Comparison of ENCODE assay signal across 23 cellular contexts in genomic region chrX:103556941-103557340, GRCh38. TPM values are rescaled to one million over a fixed set of nuclear protein-coding genes. Genes with fewer than 3 reads are reported as not detected.
DNase-seq lines count a peak whose midpoint lies in the region; ATAC-seq, FAIRE-seq and TF ChIP-seq lines count a peak whose summit lies in the region.
"Had no signal": no experiment of that assay in that cellular context is flagged by ENCODE, and none has a peak within 500 bp of the region (broad histone marks: within the 10 kb centered on the region; RNA-seq: fewer than 3 reads in every experiment).

No MANE protein-coding gene starts in this region.

- CTCF ChIA-PET in PC-3 (lab: Charles Lee) (no interaction called here), HepG2 (lab: Yijun Ruan, JAX; ENCODE audit: low intra/inter-chr PET ratio, low total read pairs) (no interaction called here)

- H4K91ac ChIP-seq in neuronal stem cell (ENCODE audit: low read depth, low read length, poor library complexity): no peak overlapping the region

- H3K4me2 ChIP-seq in PC-3 (ENCODE audit: low read length) (no peak overlapping the region), HepG2 (ENCODE audit: low read depth, low read length) (no peak overlapping the region), neuronal stem cell (ENCODE audit: insufficient read depth, low read length, poor library complexity, severe bottlenecking) (no peak overlapping the region)

- H3K4me3 ChIP-seq in PC-3 (ENCODE audit: low read length): no peak overlapping the region
- no peak overlapping the region for H3K4me3 ChIP-seq in HepG2 (replicated peaks in 1 of 3; ENCODE audit: insufficient read depth in 1 of 3, low read depth in 2 of 3, low read length in 3 of 3)
- no peak overlapping the region for H3K4me3 ChIP-seq in neuronal stem cell (ENCODE audit: low read length in 2 of 2)
- H3K4me3 ChIP-seq: adrenal gland, breast epithelium, heart right ventricle, MG63, tibial nerve had no signal

- no peak overlapping the region for H3K18ac ChIP-seq in neuronal stem cell (ENCODE audit: low read length)

- DNase-seq in DMS79 (lab: John Stamatoyannopoulos, UW) (peak; percentile 31), NCI-H187 treated with DMSO at 0.1 percent for 48 hours (lab: John Stamatoyannopoulos, UW) (peak; percentile 1), PC-3 (peak; percentile 32), HepG2 (ENCODE audit: low spot score) (peak; percentile 1), NCI-H2227 treated with DMSO at 0.1 percent for 48 hours (lab: John Stamatoyannopoulos, UW) (no peak), neuronal stem cell (ENCODE audit: low spot score) (no peak)
- DNase-seq: activated CD4-positive, alpha-beta T cell treated with anti-CD3 and anti-CD28 coated beads, Interleukin-2, amount 50 U/mL, for 4 hours; activated gamma-delta T cell; adrenal gland; cortex of kidney; HCEC 1CT; heart right ventricle; immature natural killer cell; left ventricle myocardium superior; MG63; NCI-H82; stimulated activated CD4-positive, alpha-beta T cell treated with anti-CD3 and anti-CD28 coated beads, Interleukin-4, amount 100 ng/mL, for 1 hour had no signal

- TF ChIP-seq POLR2A in HepG2 (IDR thresholded peaks at IDR 0.05; ENCODE audit: insufficient read depth in 1 of 2, low read depth in 2 of 2, low read length in 2 of 2): no peak

- H3K79me2 ChIP-seq in PC-3 (ENCODE audit: low read length) (no peaks in the 10 kb centered on the region), HepG2 (ENCODE audit: insufficient read depth, low read length) (no peaks in the 10 kb centered on the region)

- TF ChIP-seq RAD21 in HepG2 (CRISPR knock-in tag; IDR thresholded peaks at IDR 0.05): no peak

- H3K9me3 ChIP-seq in PC-3 (ENCODE audit: low read length): no peaks in the 10 kb centered on the region
- no peaks in the 10 kb centered on the region for H3K9me3 ChIP-seq in HepG2 (ENCODE audit: low read length)
- H3K9me3 ChIP-seq in neuronal stem cell (replicated peaks in 1 of 2; ENCODE audit: control insufficient read depth in 2 of 2, insufficient read depth in 1 of 2, low read depth in 1 of 2, low read length in 2 of 2): no peaks in the 10 kb centered on the region
- H3K9me3 ChIP-seq: adrenal gland, breast epithelium, heart right ventricle, MG63, tibial nerve had no signal

- WGBS in HepG2 (ENCODE audit: low lambda C conversion rate): 100% methylated on average over 1 of the region's 1 CpG
- WGBS in neuronal stem cell (ENCODE audit: extremely low coverage in 2 of 2, insufficient read length in 2 of 2, insufficient replicate concordance in 1 of 2), 2 donors: no CpG with 5 or more reads among the region's 1 CpG

- FAIRE-seq in HepG2 (lab: Jason Lieb, UNC): no peak
- FAIRE-seq: endothelial cell of umbilical vein had no signal

- H3F3A ChIP-seq in PC-3 (ENCODE audit: low read length, unreplicated experiment): no peaks in the 10 kb centered on the region

- no peaks in the 10 kb centered on the region for H3K4me1 ChIP-seq in PC-3 (ENCODE audit: insufficient read depth, low read length)
- H3K4me1 ChIP-seq in HepG2 (ENCODE audit: insufficient read depth, low read length): peaks cover 10% of the 10 kb centered on the region
- H3K4me1 ChIP-seq in neuronal stem cell (ENCODE audit: control insufficient read depth in 2 of 2, insufficient read depth in 1 of 2, low read depth in 1 of 2, low read length in 2 of 2): peaks cover 0 to 3% of the 10 kb centered on the region in 2 donors
- H3K4me1 ChIP-seq: adrenal gland, breast epithelium, tibial nerve had no signal

- ATAC-seq in PC-3 (0 out of 2 replicates have a peak, but pooled peaks have one; percentile 48), HepG2 (no peak), HG03354 (IDR thresholded peaks at IDR 0.05; ENCODE audit: poor library complexity, severe bottlenecking, unreplicated experiment) (no peak)
- ATAC-seq: heart right ventricle, left ventricle myocardium superior, Panc1 had no signal

- no TSS peak for BruUV-seq in PC-3 (replicated peaks; lab: Mats Ljungman, UMichigan)
- BruUV-seq in HepG2 (replicated peaks; lab: Mats Ljungman, UMichigan): no TSS peak

- H2AFZ ChIP-seq in PC-3 (ENCODE audit: low read length) (no peak overlapping the region), HepG2 (ENCODE audit: low read length) (no peak overlapping the region), neuronal stem cell (ENCODE audit: low read length) (no peak overlapping the region)

- no peak overlapping the region for H3K14ac ChIP-seq in neuronal stem cell (ENCODE audit: low read length)

- H3K9me2 ChIP-seq in PC-3 (replicated peaks; ENCODE audit: low read length): no peaks in the 10 kb centered on the region

- TF ChIP-seq EP300 in HepG2 (IDR thresholded peaks at IDR 0.05; ENCODE audit: low read depth in 2 of 2, low read length in 2 of 2) (no peak), HepG2 (CRISPR knock-in tag; IDR thresholded peaks at IDR 0.05; ENCODE audit: borderline replicate concordance) (no peak)

- POLR2A ChIA-PET in PC-3 (lab: Charles Lee; ENCODE audit: unreplicated experiment) (no interaction called here), HepG2 (lab: Yijun Ruan, JAX) (no interaction called here)

- H3K27ac ChIP-seq in PC-3 (ENCODE audit: low read length) (no peak overlapping the region), HepG2 (ENCODE audit: extremely low read length, insufficient read depth, low read length) (no peak overlapping the region), neuronal stem cell (replicated peaks; ENCODE audit: low read length) (no peak overlapping the region)
- H3K27ac ChIP-seq: adrenal gland, breast epithelium, heart right ventricle, tibial nerve had no signal

- H2AK5ac ChIP-seq in neuronal stem cell (ENCODE audit: low read depth, low read length): no peak overlapping the region

- no peak for TF ChIP-seq CTCF in PC-3 (conservative IDR thresholded peaks at IDR 0.05; ENCODE audit: low read depth, low read length)
- no peak for TF ChIP-seq CTCF in HepG2 (CRISPR knock-in tag; IDR thresholded peaks at IDR 0.05)

- no peak overlapping the region for H2BK5ac ChIP-seq in neuronal stem cell (ENCODE audit: low read length)

- H3K9ac ChIP-seq in PC-3 (ENCODE audit: low read length) (no peak overlapping the region), HepG2 (ENCODE audit: insufficient read depth, low read depth, low read length) (no peak overlapping the region), neuronal stem cell (ENCODE audit: low read depth, low read length, poor library complexity) (no peak overlapping the region)

- no peak overlapping the region for H3K23ac ChIP-seq in neuronal stem cell (ENCODE audit: low read depth, low read length, poor library complexity)

- no peak overlapping the region for H2BK15ac ChIP-seq in neuronal stem cell (ENCODE audit: low read length)

- no peaks in the 10 kb centered on the region for H3K79me1 ChIP-seq in neuronal stem cell (ENCODE audit: low read depth, low read length)

- intact Hi-C loops in PC-3 (cut with micrococcal nuclease) (no loop called here), HepG2 (cut with micrococcal nuclease; ENCODE audit: unreplicated experiment) (no loop called here)

- H3K4ac ChIP-seq in neuronal stem cell (ENCODE audit: low read length): no peak overlapping the region

- H4K8ac ChIP-seq in neuronal stem cell (ENCODE audit: low read depth, low read length): no peak overlapping the region

- H3K27me3 ChIP-seq in PC-3 (ENCODE audit: low read length): no peaks in the 10 kb centered on the region
- H3K27me3 ChIP-seq in HepG2 (ENCODE audit: control insufficient read depth in 1 of 2, insufficient read depth in 2 of 2, low read length in 2 of 2): no peaks in the 10 kb centered on the region
- H3K27me3 ChIP-seq in neuronal stem cell (ENCODE audit: control insufficient read depth in 3 of 3, insufficient read depth in 3 of 3, low read depth in 1 of 3, low read length in 3 of 3): no peaks in the 10 kb centered on the region
- H3K27me3 ChIP-seq: MG63 had no signal

- H3K36me3 ChIP-seq in PC-3 (ENCODE audit: low read depth, low read length) (no peaks in the 10 kb centered on the region), HepG2 (replicated peaks in 1 of 2; ENCODE audit: control insufficient read depth in 1 of 2, insufficient read depth in 2 of 2, low read length in 2 of 2) (no peaks in the 10 kb centered on the region), neuronal stem cell (replicated peaks in 1 of 2; ENCODE audit: control insufficient read depth in 2 of 2, insufficient read depth in 2 of 2, low read length in 2 of 2) (no peaks in the 10 kb centered on the region)
- H3K36me3 ChIP-seq: adrenal gland, breast epithelium, heart right ventricle, MG63, tibial nerve had no signal

- H4K20me1 ChIP-seq in PC-3 (ENCODE audit: low read length) (no peaks in the 10 kb centered on the region), HepG2 (ENCODE audit: insufficient read depth, low read length) (no peaks in the 10 kb centered on the region)

- no peak overlapping the region for H2BK12ac ChIP-seq in neuronal stem cell (ENCODE audit: low read length)

- H2BK120ac ChIP-seq in neuronal stem cell (ENCODE audit: low read depth, low read length): no peak overlapping the region

- in situ Hi-C loops in HepG2 (cut with HindIII; ENCODE audit: extremely low pct_ligation_motif_present, low pct_unique_long_range_greater_than_20kb): no loop called here

RNA-seq across cellular contexts. Expression of gene TCEAL4, which starts 28.4 kb away (rescaled TPM):
- total RNA-seq in PC-3 (2014; rRNA removed) (29.8 and 40.8 TPM in 2 replicates), HepG2 (2016; rRNA removed; fragmentation: Illumina TruSeq; extraction: Trizol) (31.0 and 36.1 TPM in 2 replicates)
- 13.0 and 14.9 TPM in 2 replicates for total RNA-seq in HepG2 (2016; cell fraction: cytosol; rRNA removed; fragmentation: Illumina TruSeq; extraction: Trizol; ENCODE audit: low read depth)
- total RNA-seq in HepG2 (2016; cell fraction: insoluble cytoplasmic fraction; rRNA removed; fragmentation: Illumina TruSeq; extraction: Trizol): 31.3 and 40.7 TPM in 2 replicates
- 13.2 and 13.9 TPM in 2 replicates for total RNA-seq in HepG2 (2016; cell fraction: membrane; rRNA removed; fragmentation: Illumina TruSeq; extraction: Trizol)
- total RNA-seq in HepG2 (2016; cell fraction: nucleus; rRNA removed; fragmentation: Illumina TruSeq; extraction: Trizol): 14.6 TPM in 2 replicates
- 12.6 and 13.3 TPM in 2 replicates for polyA plus RNA-seq in HepG2 (2011; rRNA removed)
- 6.5 and 10.6 TPM in 2 replicates for polyA plus RNA-seq in HepG2 (2011; cell fraction: cytosol; rRNA removed)
- polyA plus RNA-seq in HepG2 (2011; cell fraction: nucleus; rRNA removed): 8.1 and 10.6 TPM in 2 replicates
- 36.2 and 51.2 TPM in 2 replicates for polyA plus RNA-seq in HepG2 (2012)
- 10.2 and 12.2 TPM in 2 replicates for polyA plus RNA-seq in HepG2 (2016; cell fraction: cytosol; fragmentation: Illumina TruSeq; extraction: Trizol; ENCODE audit: low read depth)
- polyA plus RNA-seq in HepG2 (2016; cell fraction: insoluble cytoplasmic fraction; fragmentation: Illumina TruSeq; extraction: Trizol; ENCODE audit: low read depth): 66.3 and 74.1 TPM in 2 replicates
- 12.4 and 16.1 TPM in 2 replicates for polyA plus RNA-seq in HepG2 (2016; cell fraction: membrane; fragmentation: Illumina TruSeq; extraction: Trizol; ENCODE audit: low read depth)
- polyA plus RNA-seq in HepG2 (2016; cell fraction: nucleus; fragmentation: Illumina TruSeq; extraction: Trizol; ENCODE audit: insufficient read depth, low read depth): 43.6 and 49.8 TPM in 2 replicates
- polyA minus RNA-seq in HepG2 (2011; rRNA and poly(A)+ RNA removed; ENCODE audit: low replicate concordance): 3.5 and 13.0 TPM in 2 replicates
- polyA minus RNA-seq in HepG2 (2011; cell fraction: cytosol; rRNA and poly(A)+ RNA removed): 5.4 and 6.7 TPM in 2 replicates
- polyA minus RNA-seq in HepG2 (2011; cell fraction: nucleus; rRNA and poly(A)+ RNA removed): 7.1 and 8.2 TPM in 2 replicates
- polyA plus RNA-seq in neuronal stem cell (2013, experiment 1 of 2): 81.0 TPM
- 83.3 TPM for polyA plus RNA-seq in neuronal stem cell (2013, experiment 2 of 2)

RNA-seq across cellular contexts. Expression of gene RAB40A, which starts 37.7 kb away (rescaled TPM):
- total RNA-seq in PC-3 (2014; rRNA removed) (0.04 TPM in 1 of 2 replicates, not detected in the other), HepG2 (2016; rRNA removed; fragmentation: Illumina TruSeq; extraction: Trizol) (not detected in 2 replicates)
- total RNA-seq in HepG2 (2016; cell fraction: cytosol; rRNA removed; fragmentation: Illumina TruSeq; extraction: Trizol; ENCODE audit: low read depth): not detected in 2 replicates
- not detected in 2 replicates for total RNA-seq in HepG2 (2016; cell fraction: insoluble cytoplasmic fraction; rRNA removed; fragmentation: Illumina TruSeq; extraction: Trizol)
- not detected in 2 replicates for total RNA-seq in HepG2 (2016; cell fraction: membrane; rRNA removed; fragmentation: Illumina TruSeq; extraction: Trizol)
- not detected in 2 replicates for total RNA-seq in HepG2 (2016; cell fraction: nucleus; rRNA removed; fragmentation: Illumina TruSeq; extraction: Trizol)
- polyA plus RNA-seq in HepG2 (2011; rRNA removed): 0.08 and 0.11 TPM in 2 replicates
- 0.04 and 0.05 TPM in 2 replicates for polyA plus RNA-seq in HepG2 (2011; cell fraction: cytosol; rRNA removed)
- polyA plus RNA-seq in HepG2 (2011; cell fraction: nucleus; rRNA removed): 0.40 and 0.80 TPM in 2 replicates
- 0.07 and 0.17 TPM in 2 replicates for polyA plus RNA-seq in HepG2 (2012)
- polyA plus RNA-seq in HepG2 (2016; cell fraction: cytosol; fragmentation: Illumina TruSeq; extraction: Trizol; ENCODE audit: low read depth): not detected in 2 replicates
- polyA plus RNA-seq in HepG2 (2016; cell fraction: insoluble cytoplasmic fraction; fragmentation: Illumina TruSeq; extraction: Trizol; ENCODE audit: low read depth): not detected in 2 replicates
- not detected in 2 replicates for polyA plus RNA-seq in HepG2 (2016; cell fraction: membrane; fragmentation: Illumina TruSeq; extraction: Trizol; ENCODE audit: low read depth)
- not detected in 2 replicates for polyA plus RNA-seq in HepG2 (2016; cell fraction: nucleus; fragmentation: Illumina TruSeq; extraction: Trizol; ENCODE audit: insufficient read depth, low read depth)
- 0.05 and 0.18 TPM in 2 replicates for polyA minus RNA-seq in HepG2 (2011; rRNA and poly(A)+ RNA removed; ENCODE audit: low replicate concordance)
- not detected in 2 replicates for polyA minus RNA-seq in HepG2 (2011; cell fraction: cytosol; rRNA and poly(A)+ RNA removed)
- 0.50 and 0.77 TPM in 2 replicates for polyA minus RNA-seq in HepG2 (2011; cell fraction: nucleus; rRNA and poly(A)+ RNA removed)
- 0.40 TPM for polyA plus RNA-seq in neuronal stem cell (2013, experiment 1 of 2)
- 0.37 TPM for polyA plus RNA-seq in neuronal stem cell (2013, experiment 2 of 2)
- total RNA-seq: mononuclear cell had no signal
- polyA plus RNA-seq: immature natural killer cell had no signal

RNA-seq across cellular contexts. Expression of gene TCEAL3, which starts 50.8 kb away (rescaled TPM):
- total RNA-seq in PC-3 (2014; rRNA removed): 18.3 and 21.1 TPM in 2 replicates
- total RNA-seq in HepG2 (2016; rRNA removed; fragmentation: Illumina TruSeq; extraction: Trizol): 0.09 TPM in 1 of 2 replicates, not detected in the other
- total RNA-seq in HepG2 (2016; cell fraction: cytosol; rRNA removed; fragmentation: Illumina TruSeq; extraction: Trizol; ENCODE audit: low read depth): not detected in 2 replicates
- total RNA-seq in HepG2 (2016; cell fraction: insoluble cytoplasmic fraction; rRNA removed; fragmentation: Illumina TruSeq; extraction: Trizol): 0.22 TPM in 1 of 2 replicates, not detected in the other
- total RNA-seq in HepG2 (2016; cell fraction: membrane; rRNA removed; fragmentation: Illumina TruSeq; extraction: Trizol): not detected in 2 replicates
- 0.53 TPM in 1 of 2 replicates, not detected in the other for total RNA-seq in HepG2 (2016; cell fraction: nucleus; rRNA removed; fragmentation: Illumina TruSeq; extraction: Trizol)
- polyA plus RNA-seq in HepG2 (2011; rRNA removed): 0.08 and 0.12 TPM in 2 replicates
- not detected in 2 replicates for polyA plus RNA-seq in HepG2 (2011; cell fraction: cytosol; rRNA removed)
- 0.40 TPM in 1 of 2 replicates, not detected in the other for polyA plus RNA-seq in HepG2 (2011; cell fraction: nucleus; rRNA removed)
- polyA plus RNA-seq in HepG2 (2012): 0.21 and 0.27 TPM in 2 replicates
- not detected in 2 replicates for polyA plus RNA-seq in HepG2 (2016; cell fraction: cytosol; fragmentation: Illumina TruSeq; extraction: Trizol; ENCODE audit: low read depth)
- not detected in 2 replicates for polyA plus RNA-seq in HepG2 (2016; cell fraction: insoluble cytoplasmic fraction; fragmentation: Illumina TruSeq; extraction: Trizol; ENCODE audit: low read depth)
- polyA plus RNA-seq in HepG2 (2016; cell fraction: membrane; fragmentation: Illumina TruSeq; extraction: Trizol; ENCODE audit: low read depth): not detected in 2 replicates
- polyA plus RNA-seq in HepG2 (2016; cell fraction: nucleus; fragmentation: Illumina TruSeq; extraction: Trizol; ENCODE audit: insufficient read depth, low read depth): 0.46 and 0.73 TPM in 2 replicates
- not detected in 2 replicates for polyA minus RNA-seq in HepG2 (2011; rRNA and poly(A)+ RNA removed; ENCODE audit: low replicate concordance)
- polyA minus RNA-seq in HepG2 (2011; cell fraction: cytosol; rRNA and poly(A)+ RNA removed): not detected in 2 replicates
- polyA minus RNA-seq in HepG2 (2011; cell fraction: nucleus; rRNA and poly(A)+ RNA removed): 0.37 TPM in 1 of 2 replicates, not detected in the other
- polyA plus RNA-seq in neuronal stem cell (2013, experiment 1 of 2): 26.0 TPM
- polyA plus RNA-seq in neuronal stem cell (2013, experiment 2 of 2): 25.9 TPM

Comparison
In these comparisons a context has a peak if more than half of its experiments do, and no peak if none do; other contexts are left out.
1. DNase-seq: peak in DMS79 (single experiment), NCI-H187 treated with DMSO at 0.1 percent for 48 hours (single experiment), PC-3 (single experiment) and HepG2 (single experiment); none in NCI-H2227 treated with DMSO at 0.1 percent for 48 hours (single experiment) and neuronal stem cell (single experiment).
2. RNA of gene TCEAL3, which starts 50.8 kb away (total RNA-seq): 18.3 to 21.1 TPM in PC-3; 0.09 to 0.53 TPM in HepG2; every median in the first group is over 10 times any median in the second.